Comparison of ENCODE assay signal across 16 cellular contexts in the genomic region with DNA sequence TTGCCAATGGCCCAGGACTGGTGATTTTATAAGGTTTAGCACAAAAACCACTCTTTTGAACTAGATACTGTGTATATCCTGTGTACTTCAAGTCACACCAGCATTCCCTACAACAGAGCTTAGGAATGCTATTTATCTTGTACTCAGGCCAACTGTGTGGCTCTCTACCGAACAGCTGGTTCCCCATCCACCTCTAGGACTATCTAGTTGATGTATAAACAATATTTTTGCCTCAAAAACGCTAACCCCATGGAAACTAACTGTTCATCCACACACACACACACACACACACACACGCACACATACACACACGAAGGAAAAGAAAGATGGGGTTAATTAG. TPM values are rescaled to one million over a fixed set of nuclear protein-coding genes. Genes with fewer than 3 reads are reported as not detected.
DNase-seq lines count a peak whose midpoint lies in the region; ATAC-seq, FAIRE-seq and TF ChIP-seq lines count a peak whose summit lies in the region.
"Had no signal": no experiment of that assay in that cellular context is flagged by ENCODE, and none has a peak within 500 bp of the region (broad histone marks: within the 10 kb centered on the region; RNA-seq: fewer than 3 reads in every experiment).

No MANE protein-coding gene starts in this region.

- H2AFZ ChIP-seq in astrocyte (ENCODE audit: low read depth, low read length): no peak overlapping the region

- no peak for TF ChIP-seq POLR2A in prostate gland (IDR thresholded peaks at IDR 0.05)

- peak overlapping the region; percentile 51 for H3K27ac Mint-ChIP-seq in astrocyte (ENCODE audit: unreplicated experiment)
- H3K27ac Mint-ChIP-seq: activated B cell treated with CpG ODN at 0.5 μM for 24 hours; activated T-cell treated with anti-CD3 and anti-CD28 coated beads, Interleukin-2, amount 50 U/mL, for 24 hours had no signal

- peaks cover 18% of the 10 kb centered on the region for H3K36me3 ChIP-seq in astrocyte (ENCODE audit: insufficient read depth, low read length)
- peaks cover 0 to 34% (median 0%) of the 10 kb centered on the region in 9 donors for H3K36me3 ChIP-seq in heart right ventricle
- H3K36me3 ChIP-seq in prostate gland: no peaks in the 10 kb centered on the region

- peaks cover 6% of the 10 kb centered on the region for H3K36me3 Mint-ChIP-seq in astrocyte (ENCODE audit: low read depth, unreplicated experiment)

- H3K4me3 Mint-ChIP-seq in astrocyte (ENCODE audit: unreplicated experiment): no peak overlapping the region
- H3K4me3 Mint-ChIP-seq: activated B cell treated with CpG ODN at 0.5 μM for 24 hours; activated T-cell treated with anti-CD3 and anti-CD28 coated beads, Interleukin-2, amount 50 U/mL, for 24 hours had no signal

- no peaks in the 10 kb centered on the region for H3K27me3 Mint-ChIP-seq in astrocyte (ENCODE audit: low read depth, unreplicated experiment)
- H3K27me3 Mint-ChIP-seq: activated B cell treated with CpG ODN at 0.5 μM for 24 hours; activated T-cell treated with anti-CD3 and anti-CD28 coated beads, Interleukin-2, amount 50 U/mL, for 24 hours had no signal

- H3K9ac ChIP-seq in astrocyte (ENCODE audit: low read length): no peak overlapping the region

- DNase-seq in EL (peak; percentile 59), astrocyte (ENCODE audit: low read depth) (peak; percentile 74), heart right ventricle (no peak), prostate gland (ENCODE audit: low spot score) (no peak), T1000 (lab: John Stamatoyannopoulos, UW) (no peak), NCI-H69 (lab: John Stamatoyannopoulos, UW) (no peak), GDM1 (lab: John Stamatoyannopoulos, UW) (no peak)
- DNase-seq in activated CD4-positive, alpha-beta T cell treated with anti-CD3 and anti-CD28 coated beads, Interleukin-2, amount 50 U/mL, for 4 hours: no peak
- DNase-seq: activated B cell treated with CpG ODN at 0.5 μM for 24 hours; activated T-cell treated with anti-CD3 and anti-CD28 coated beads, Interleukin-2, amount 50 U/mL, for 24 hours; Calu3; NCI-H1694; NCI-H774; sigmoid colon had no signal

- H3K79me2 ChIP-seq in astrocyte (ENCODE audit: insufficient read depth, low read length): no peaks in the 10 kb centered on the region

- H3K27ac ChIP-seq in astrocyte (ENCODE audit: low read depth, low read length) (no peak overlapping the region), heart right ventricle (peak overlapping the region in 4 of 10 donors; percentile 2 to 64 (median 10)), prostate gland (peak overlapping the region; percentile 10 to 76)
- H3K27ac ChIP-seq: ascending aorta, sigmoid colon, SJSA1 had no signal

- no peak for FAIRE-seq in astrocyte (lab: Jason Lieb, UNC)

- 41 to 50% methylated on average over 4 of the region's 4 CpGs for WGBS in heart right ventricle, 2 donors
- 34% methylated on average over 4 of the region's 4 CpGs for WGBS in prostate gland

- no peak overlapping the region for H3K4me3 ChIP-seq in astrocyte (ENCODE audit: insufficient read depth, low read depth, low read length)
- no peak overlapping the region for H3K4me3 ChIP-seq in heart right ventricle
- H3K4me3 ChIP-seq in prostate gland: no peak overlapping the region
- H3K4me3 ChIP-seq: ascending aorta, sigmoid colon, SJSA1 had no signal

- intact Hi-C loops in heart right ventricle (cut with DNase I) (loop anchor here in 3 of 10 donors (5.0 kb wide), 2 partner anchors 37 to 47 kb away; no protein-coding TSS in a partner anchor), prostate gland (cut with DNase I) (no loop called here)

- H3K4me2 ChIP-seq in astrocyte (ENCODE audit: low read length): peak overlapping the region; percentile 31

- peaks cover 8% of the 10 kb centered on the region for H3K4me1 Mint-ChIP-seq in astrocyte (ENCODE audit: low read depth, unreplicated experiment)

- H4K20me1 ChIP-seq in astrocyte (ENCODE audit: insufficient read depth, low read length): peaks cover 28% of the 10 kb centered on the region

- H3K9me3 Mint-ChIP-seq in astrocyte (ENCODE audit: unreplicated experiment): no peaks in the 10 kb centered on the region
- H3K9me3 Mint-ChIP-seq: activated B cell treated with CpG ODN at 0.5 μM for 24 hours; activated T-cell treated with anti-CD3 and anti-CD28 coated beads, Interleukin-2, amount 50 U/mL, for 24 hours had no signal

- H3K27me3 ChIP-seq in astrocyte (ENCODE audit: insufficient read depth, low read length): no peaks in the 10 kb centered on the region
- H3K27me3 ChIP-seq in heart right ventricle: no peaks in the 10 kb centered on the region
- no peaks in the 10 kb centered on the region for H3K27me3 ChIP-seq in prostate gland (replicated peaks; ENCODE audit: insufficient read depth)
- H3K27me3 ChIP-seq: ascending aorta, sigmoid colon, SJSA1 had no signal

- H3K9me3 ChIP-seq in astrocyte (ENCODE audit: insufficient read depth, low read depth, low read length) (no peaks in the 10 kb centered on the region), heart right ventricle (no peaks in the 10 kb centered on the region), prostate gland (no peaks in the 10 kb centered on the region)
- H3K9me3 ChIP-seq: ascending aorta, sigmoid colon, SJSA1 had no signal

- H3K4me1 ChIP-seq in astrocyte (ENCODE audit: insufficient read depth, low read length): peaks cover 10% of the 10 kb centered on the region
- peaks cover 0 to 58% (median 26%) of the 10 kb centered on the region in 9 donors for H3K4me1 ChIP-seq in heart right ventricle
- H3K4me1 ChIP-seq in prostate gland (replicated peaks): no peaks in the 10 kb centered on the region

- no peak for TF ChIP-seq CTCF in astrocyte (IDR thresholded peaks at IDR 0.05; ENCODE audit: insufficient read depth, low read depth, low read length)
- TF ChIP-seq CTCF in heart right ventricle (IDR thresholded peaks at IDR 0.05): no peak
- TF ChIP-seq CTCF in prostate gland (IDR thresholded peaks at IDR 0.05): no peak

- ATAC-seq in heart right ventricle: peak in 6 of 8 donors; percentile 19 to 64 (median 48)

RNA-seq across cellular contexts. Expression of a gene that starts 28.7 kb away (rescaled TPM):
- total RNA-seq in astrocyte (6.8 and 7.1 TPM in 2 replicates), heart right ventricle (1 to 10 TPM; 1.4 to 7.9 (median 2.2) TPM), prostate gland (1,000 to 10,000 TPM in 1 of 2 donors, 100 to 1,000 TPM in 1; 505 to 1,326 TPM)
- polyA plus RNA-seq in heart right ventricle: 1 to 10 TPM; 1.8 to 4.5 TPM

RNA-seq across cellular contexts. Expression of a gene that starts 41.0 kb away (rescaled TPM):
- total RNA-seq in astrocyte (156 and 169 TPM in 2 replicates), heart right ventricle (100 to 1,000 TPM; 174 to 245 (median 211) TPM), prostate gland (100 to 1,000 TPM; 102 to 111 TPM)
- polyA plus RNA-seq in heart right ventricle: 100 to 1,000 TPM in 1 of 2 donors, 10 to 100 TPM in 1; 31.8 to 107 TPM

Comparison
In these comparisons a context has a peak if more than half of its experiments do, and no peak if none do; other contexts are left out.
1. DNase-seq: peak in EL (single experiment) and astrocyte (single experiment); none in heart right ventricle (0 of 2), prostate gland (single experiment), T1000 (single experiment), NCI-H69 (single experiment), activated CD4-positive, alpha-beta T cell treated with anti-CD3 and anti-CD28 coated beads, Interleukin-2, amount 50 U/mL, for 4 hours (0 of 2) and GDM1 (single experiment).
2. RNA of a gene that starts 28.7 kb away (total RNA-seq): 505 to 1,326 TPM in prostate gland; 6.8 to 7.1 TPM in astrocyte and 1.4 to 7.9 TPM in heart right ventricle; every median in the first group is over 10 times any median in the second.